In genomic region chr6:44053760-44054556, GRCh38 we compare ENCODE assay signal across 14 cellular contexts.
DNase-seq lines count a peak whose midpoint lies in the region; ATAC-seq, FAIRE-seq and TF ChIP-seq lines count a peak whose summit lies in the region.
"Had no signal": no experiment of that assay in that cellular context is flagged by ENCODE, and none has a peak within 500 bp of the region (broad histone marks: within the 10 kb centered on the region; RNA-seq: fewer than 3 reads in every experiment).

No MANE protein-coding gene starts in this region.

- no peak for ATAC-seq in psoas muscle
- no peak for ATAC-seq in activated naive CD8-positive, alpha-beta T cell treated with anti-CD3 and anti-CD28 coated beads, Interleukin-2, amount 50 U/mL, for 24 hours

- intact Hi-C loops in psoas muscle (cut with DNase I) = loop anchor here in 1 of 2 donors (5.0 kb wide), 1 partner anchor 42 kb away; no protein-coding TSS in a partner anchor

- DNase-seq in ELF-1 (ENCODE audit: low read depth, low spot score) (peak; percentile 84), RPMI7951 (ENCODE audit: low read depth) (peak; percentile 99), fibroblast of pulmonary artery (ENCODE audit: low read depth) (peak; percentile 66), psoas muscle (peak in 1 of 2 donors; percentile 18), DMS114 treated with DMSO at 0.1 percent for 48 hours (lab: John Stamatoyannopoulos, UW; ENCODE audit: unreplicated experiment) (no peak), OCI-M2 (lab: John Stamatoyannopoulos, UW; ENCODE audit: unreplicated experiment) (no peak), GM12891 (ENCODE audit: insufficient read length, low spot score) (no peak)
- DNase-seq in activated naive CD8-positive, alpha-beta T cell treated with anti-CD3 and anti-CD28 coated beads, Interleukin-2, amount 50 U/mL, for 24 hours = no peak
- DNase-seq: activated B cell treated with CpG ODN at 0.5 μM for 24 hours; activated effector memory CD4-positive, alpha-beta T cell treated with anti-CD3 and anti-CD28 coated beads, Interleukin-2, amount 50 U/mL, for 16 hours; DMS53; SHP77; stimulated activated naive CD8-positive, alpha-beta T cell treated with anti-CD3 and anti-CD28 coated beads, Interleukin-15, amount 100 ng/mL, for 72 hours had no signal

- no peaks in the 10 kb centered on the region for H3K36me3 Mint-ChIP-seq in activated naive CD8-positive, alpha-beta T cell treated with anti-CD3 and anti-CD28 coated beads, Interleukin-2, amount 50 U/mL, for 24 hours (ENCODE audit: low read depth)

- no peak overlapping the region for H3K27ac Mint-ChIP-seq in activated naive CD8-positive, alpha-beta T cell treated with anti-CD3 and anti-CD28 coated beads, Interleukin-2, amount 50 U/mL, for 24 hours
- H3K27ac Mint-ChIP-seq: activated B cell treated with CpG ODN at 0.5 μM for 24 hours; stimulated activated naive CD8-positive, alpha-beta T cell treated with anti-CD3 and anti-CD28 coated beads, Interleukin-15, amount 100 ng/mL, for 72 hours had no signal

- peaks cover 52% of the 10 kb centered on the region for H3K4me1 ChIP-seq in psoas muscle

- no peaks in the 10 kb centered on the region for H3K9me3 ChIP-seq in psoas muscle

- peaks cover 4% of the 10 kb centered on the region for H3K27me3 Mint-ChIP-seq in activated naive CD8-positive, alpha-beta T cell treated with anti-CD3 and anti-CD28 coated beads, Interleukin-2, amount 50 U/mL, for 24 hours

- 79 to 85% (median 83%) methylated on average over 11 of the region's 11 CpGs for WGBS in psoas muscle, 3 donors

- H3K4me3 ChIP-seq in fibroblast of pulmonary artery (replicated peaks; ENCODE audit: low read depth, low read length) (no peak overlapping the region), psoas muscle (no peak overlapping the region)

- no peak for FAIRE-seq in GM12891 (lab: Jason Lieb, UNC)

- no peaks in the 10 kb centered on the region for H3K27me3 ChIP-seq in psoas muscle (ENCODE audit: insufficient read depth in 3 of 3, low read length in 2 of 3)

- TF ChIP-seq CTCF in fibroblast of pulmonary artery (IDR thresholded peaks at IDR 0.05; ENCODE audit: low read length, missing control alignments) = no peak
- no peak for TF ChIP-seq CTCF in psoas muscle (IDR thresholded peaks at IDR 0.05)

- H3K27ac ChIP-seq in psoas muscle = peak overlapping the region; percentile 3

- H3K4me3 Mint-ChIP-seq in activated naive CD8-positive, alpha-beta T cell treated with anti-CD3 and anti-CD28 coated beads, Interleukin-2, amount 50 U/mL, for 24 hours = no peak overlapping the region
- H3K4me3 Mint-ChIP-seq: activated B cell treated with CpG ODN at 0.5 μM for 24 hours; neural crest cell; stimulated activated naive CD8-positive, alpha-beta T cell treated with anti-CD3 and anti-CD28 coated beads, Interleukin-15, amount 100 ng/mL, for 72 hours had no signal

- peaks cover 15% of the 10 kb centered on the region for H3K4me1 Mint-ChIP-seq in activated naive CD8-positive, alpha-beta T cell treated with anti-CD3 and anti-CD28 coated beads, Interleukin-2, amount 50 U/mL, for 24 hours

- TF ChIP-seq POLR2A in GM12891 (IDR thresholded peaks at IDR 0.05; ENCODE audit: low read depth, low read length) = no peak

- H3K36me3 ChIP-seq in psoas muscle (ENCODE audit: insufficient read depth in 1 of 2, low read depth in 1 of 2) = no peaks in the 10 kb centered on the region

- no peaks in the 10 kb centered on the region for H3K9me3 Mint-ChIP-seq in activated naive CD8-positive, alpha-beta T cell treated with anti-CD3 and anti-CD28 coated beads, Interleukin-2, amount 50 U/mL, for 24 hours
- H3K9me3 Mint-ChIP-seq: activated B cell treated with CpG ODN at 0.5 μM for 24 hours; neural crest cell; stimulated activated naive CD8-positive, alpha-beta T cell treated with anti-CD3 and anti-CD28 coated beads, Interleukin-15, amount 100 ng/mL, for 72 hours had no signal

TF ChIP-seq in GM12891, 5 proteins besides CTCF, POLR2A, EP300 and RAD21:
- TF ChIP-seq SPI1 (IDR thresholded peaks at IDR 0.05; ENCODE audit: low read depth, low read length) (no peak), POLR2AphosphoS5 (IDR thresholded peaks at IDR 0.05; ENCODE audit: low read depth, low read length) (no peak), POU2F2 (IDR thresholded peaks at IDR 0.05; ENCODE audit: low read depth, low read length) (no peak), TAF1 (IDR thresholded peaks at IDR 0.05; ENCODE audit: low read depth, low read length) (no peak), PAX5 (IDR thresholded peaks at IDR 0.05; ENCODE audit: insufficient read depth, low read length, severe bottlenecking) (no peak)

Comparison
In these comparisons a context has a peak if more than half of its experiments do, and no peak if none do; other contexts are left out.
1. DNase-seq: peak in ELF-1 (single experiment), RPMI7951 (single experiment) and fibroblast of pulmonary artery (single experiment); none in DMS114 treated with DMSO at 0.1 percent for 48 hours (single experiment), OCI-M2 (single experiment), activated naive CD8-positive, alpha-beta T cell treated with anti-CD3 and anti-CD28 coated beads, Interleukin-2, amount 50 U/mL, for 24 hours (single experiment) and GM12891 (single experiment).